In genomic region chr5:1805326-1805725, GRCh38 we compare ENCODE assay signal across 17 cellular contexts. TPM values are rescaled to one million over a fixed set of nuclear protein-coding genes. Genes with fewer than 3 reads are reported as not detected.
DNase-seq lines count a peak whose midpoint lies in the region; ATAC-seq, FAIRE-seq and TF ChIP-seq lines count a peak whose summit lies in the region.
"Had no signal": no experiment of that assay in that cellular context is flagged by ENCODE, and none has a peak within 500 bp of the region (broad histone marks: within the 10 kb centered on the region; RNA-seq: fewer than 3 reads in every experiment).

No MANE protein-coding gene starts in this region.

- peaks cover 24% of the 10 kb centered on the region for H3K4me1 Mint-ChIP-seq in chondrocyte (ENCODE audit: low read depth)
- H3K4me1 Mint-ChIP-seq in neural crest cell: peaks cover 47% of the 10 kb centered on the region

- DNase-seq in activated effector memory CD4-positive, alpha-beta T cell treated with anti-CD3 and anti-CD28 coated beads, Interleukin-2, amount 50 U/mL, for 16 hours: peak; percentile 57
- DNase-seq in activated effector memory CD4-positive, alpha-beta T cell treated with Interleukin-2 at 50 U/mL for 16 hours: no peak
- DNase-seq in chondrocyte (ENCODE audit: low spot score) (peak; percentile 56), neural crest cell (ENCODE audit: low read depth, low spot score) (no peak), NCI-H226 (no peak), HTR-8/SVneo (ENCODE audit: insufficient read length, low spot score) (no peak)
- DNase-seq: CD4-positive, alpha-beta memory T cell; DMS153; DMS79; GDM1; H9 had no signal

- no peak for FAIRE-seq in HTR-8/SVneo (lab: Jason Lieb, UNC)
- FAIRE-seq: A549, GM12892, GM18507, H1 had no signal

- ATAC-seq in GM19351 (IDR thresholded peaks at IDR 0.05; ENCODE audit: unreplicated experiment): no peak
- ATAC-seq: A549 had no signal

- H3K27ac Mint-ChIP-seq in chondrocyte (ENCODE audit: unreplicated experiment) (no peak overlapping the region), neural crest cell (ENCODE audit: unreplicated experiment) (peak overlapping the region; percentile 12)
- H3K27ac Mint-ChIP-seq: H9 had no signal

- H3K27me3 Mint-ChIP-seq in chondrocyte (ENCODE audit: low read depth) (no peaks in the 10 kb centered on the region), neural crest cell (ENCODE audit: low read depth) (no peaks in the 10 kb centered on the region)
- H3K27me3 Mint-ChIP-seq: CD4-positive, alpha-beta memory T cell had no signal

- TF ChIP-seq CTCF in chondrocyte (IDR thresholded peaks at IDR 0.05) (no peak), neural crest cell (conservative IDR thresholded peaks at IDR 0.05) (no peak)

- H3K4me3 Mint-ChIP-seq in chondrocyte (ENCODE audit: unreplicated experiment) (no peak overlapping the region), neural crest cell (peak overlapping the region; percentile 38)
- H3K4me3 Mint-ChIP-seq: CD14-positive monocyte; CD4-positive, alpha-beta memory T cell; H9 had no signal

- peaks cover 34% of the 10 kb centered on the region for H3K36me3 Mint-ChIP-seq in chondrocyte (ENCODE audit: low read depth)
- peaks cover 21% of the 10 kb centered on the region for H3K36me3 Mint-ChIP-seq in neural crest cell (ENCODE audit: low read depth)

- H3K9me3 Mint-ChIP-seq in chondrocyte (ENCODE audit: low read depth): no peaks in the 10 kb centered on the region
- H3K9me3 Mint-ChIP-seq in neural crest cell: no peaks in the 10 kb centered on the region
- H3K9me3 Mint-ChIP-seq: CD14-positive monocyte; CD4-positive, alpha-beta memory T cell; H9 had no signal

RNA-seq across cellular contexts. Expression of gene NDUFS6, which starts 4.1 kb away (rescaled TPM):
- total RNA-seq in chondrocyte: 23.7 to 31.3 TPM (median 25.7 TPM) in 3 replicates
- 50.2 and 52.3 TPM in 2 replicates for total RNA-seq in neural crest cell

RNA-seq across cellular contexts. Expression of gene MRPL36, which starts 5.7 kb away (rescaled TPM):
- total RNA-seq in chondrocyte: 37.4 to 50.8 TPM (median 48.3 TPM) in 3 replicates
- 50.8 and 53.2 TPM in 2 replicates for total RNA-seq in neural crest cell

Comparison
In these comparisons a context has a peak if more than half of its experiments do, and no peak if none do; other contexts are left out.
1. DNase-seq: peak in activated effector memory CD4-positive, alpha-beta T cell treated with anti-CD3 and anti-CD28 coated beads, Interleukin-2, amount 50 U/mL, for 16 hours (single experiment) and chondrocyte (single experiment); none in activated effector memory CD4-positive, alpha-beta T cell treated with Interleukin-2 at 50 U/mL for 16 hours (single experiment), neural crest cell (single experiment), NCI-H226 (single experiment) and HTR-8/SVneo (single experiment).